Comparison of ENCODE assay signal across 17 cellular contexts in the genomic region with DNA sequence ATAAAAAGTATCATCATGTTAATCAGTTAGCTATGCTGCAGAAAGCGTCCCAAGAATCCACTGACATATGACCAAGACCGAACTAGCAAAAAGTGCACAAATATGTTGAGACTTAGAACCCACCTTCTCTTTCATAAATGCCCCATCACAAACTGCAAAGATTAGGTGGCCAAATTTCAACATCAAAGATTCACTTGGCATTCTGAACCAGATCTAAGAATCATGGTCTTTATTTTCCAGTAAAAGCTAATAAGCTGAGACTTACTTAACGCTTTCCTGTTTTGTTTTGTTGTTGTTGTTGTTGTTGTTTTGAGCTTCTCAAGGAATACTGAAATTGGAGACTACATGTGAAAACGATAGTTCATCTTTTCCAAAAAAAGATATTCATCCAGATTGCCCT.
DNase-seq lines count a peak whose midpoint lies in the region; ATAC-seq and TF ChIP-seq lines count a peak whose summit lies in the region.
"Had no signal": no experiment of that assay in that cellular context is flagged by ENCODE, and none has a peak within 500 bp of the region (broad histone marks: within the 10 kb centered on the region; RNA-seq: fewer than 3 reads in every experiment).

No MANE protein-coding gene starts in this region.

- H3K27ac ChIP-seq in coronary artery = no peak overlapping the region
- H3K27ac ChIP-seq in psoas muscle = peak overlapping the region; percentile 24
- peak overlapping the region; percentile 24 for H3K27ac ChIP-seq in vagina
- H3K27ac ChIP-seq in uterus = peak overlapping the region in 1 of 2 donors; percentile 58
- H3K27ac ChIP-seq in naive thymus-derived CD4-positive, alpha-beta T cell (ENCODE audit: low read depth, low read length) = no peak overlapping the region

- POLR2A ChIA-PET in naive thymus-derived CD4-positive, alpha-beta T cell (lab: Charles Lee) = interaction anchor here (1.2 kb wide), 1 partner anchor 16 kb away, joined by 3 read pairs; no protein-coding TSS in a partner anchor

- no peak overlapping the region for H3K27ac Mint-ChIP-seq in naive thymus-derived CD4-positive, alpha-beta T cell
- H3K27ac Mint-ChIP-seq: CD8-positive, alpha-beta T cell had no signal

- 32 to 51% (median 33%) methylated on average over 4 of the region's 4 CpGs for WGBS in psoas muscle, 3 donors

- H3K27me3 ChIP-seq in psoas muscle (ENCODE audit: insufficient read depth in 3 of 3, low read length in 2 of 3) (no peaks in the 10 kb centered on the region), vagina (no peaks in the 10 kb centered on the region), uterus (no peaks in the 10 kb centered on the region)
- H3K27me3 ChIP-seq in naive thymus-derived CD4-positive, alpha-beta T cell (ENCODE audit: control insufficient read depth in 2 of 2, insufficient read depth in 2 of 2, low read length in 2 of 2) = no peaks in the 10 kb centered on the region

- peaks cover 0 to 77% (median 63%) of the 10 kb centered on the region in 7 donors for H3K4me1 Mint-ChIP-seq in naive thymus-derived CD4-positive, alpha-beta T cell

- no peaks in the 10 kb centered on the region for H3K9me3 Mint-ChIP-seq in naive thymus-derived CD4-positive, alpha-beta T cell
- H3K9me3 Mint-ChIP-seq: CD8-positive, alpha-beta T cell had no signal

- CTCF ChIA-PET in naive thymus-derived CD4-positive, alpha-beta T cell (lab: Charles Lee) = interaction anchor here (0.6 kb wide), 1 partner anchor 691 kb away, joined by 3 read pairs; no protein-coding TSS in a partner anchor

- H3K27me3 Mint-ChIP-seq in naive thymus-derived CD4-positive, alpha-beta T cell = no peaks in the 10 kb centered on the region

- no peak for TF ChIP-seq CTCF in coronary artery (IDR thresholded peaks at IDR 0.05)
- TF ChIP-seq CTCF in psoas muscle (IDR thresholded peaks at IDR 0.05) = no peak
- TF ChIP-seq CTCF in vagina (IDR thresholded peaks at IDR 0.05) = no peak
- no peak for TF ChIP-seq CTCF in uterus (IDR thresholded peaks at IDR 0.05)

- intact Hi-C loops in Right ventricle myocardium superior (cut with DNase I) (no loop called here), left cardiac atrium (cut with DNase I) (no loop called here), psoas muscle (cut with DNase I) (loop anchor here (5.0 to 10.0 kb wide), 3 partner anchors 42 to 710 kb away; no protein-coding TSS in a partner anchor), vagina (cut with DNase I) (no loop called here), uterus (cut with DNase I; ENCODE audit: low total_unique reads) (no loop called here)
- intact Hi-C loops in naive thymus-derived CD4-positive, alpha-beta T cell (cut with micrococcal nuclease) = no loop called here

- H3K36me3 Mint-ChIP-seq in naive thymus-derived CD4-positive, alpha-beta T cell = peaks cover 0 to 12% (median 7%) of the 10 kb centered on the region in 5 donors

- H3K4me3 Mint-ChIP-seq in naive thymus-derived CD4-positive, alpha-beta T cell = no peak overlapping the region
- H3K4me3 Mint-ChIP-seq: CD8-positive, alpha-beta T cell had no signal

- TF ChIP-seq POLR2A in vagina (IDR thresholded peaks at IDR 0.05) (no peak), uterus (IDR thresholded peaks at IDR 0.05) (no peak)

- H3K9me3 ChIP-seq in psoas muscle (no peaks in the 10 kb centered on the region), vagina (no peaks in the 10 kb centered on the region), uterus (no peaks in the 10 kb centered on the region)
- H3K9me3 ChIP-seq in naive thymus-derived CD4-positive, alpha-beta T cell (ENCODE audit: control insufficient read depth in 2 of 3, low read length in 3 of 3) = no peaks in the 10 kb centered on the region

- H3K36me3 ChIP-seq in psoas muscle (ENCODE audit: insufficient read depth in 1 of 2, low read depth in 1 of 2) = no peaks in the 10 kb centered on the region
- no peaks in the 10 kb centered on the region for H3K36me3 ChIP-seq in vagina
- H3K36me3 ChIP-seq in uterus = no peaks in the 10 kb centered on the region
- no peaks in the 10 kb centered on the region for H3K36me3 ChIP-seq in naive thymus-derived CD4-positive, alpha-beta T cell (ENCODE audit: control insufficient read depth in 2 of 3, insufficient read depth in 3 of 3, low read length in 3 of 3)

- peak overlapping the region; percentile 5 for H3K4me3 ChIP-seq in coronary artery
- H3K4me3 ChIP-seq in psoas muscle = peak overlapping the region; percentile 23
- H3K4me3 ChIP-seq in vagina = no peak overlapping the region
- H3K4me3 ChIP-seq in uterus = no peak overlapping the region
- no peak overlapping the region for H3K4me3 ChIP-seq in naive thymus-derived CD4-positive, alpha-beta T cell (ENCODE audit: low read length)
- H3K4me3 ChIP-seq: GM12878, K562 had no signal

- DNase-seq in Right ventricle myocardium superior (no peak), left cardiac atrium (no peak), coronary artery (ENCODE audit: low spot score) (no peak), psoas muscle (no peak), vagina (ENCODE audit: extremely low spot score in 2 of 2) (no peak), NCI-H2029 treated with DMSO at 0.1 percent for 48 hours (lab: John Stamatoyannopoulos, UW) (no peak), uterus (no peak)
- no peak for DNase-seq in naive thymus-derived CD4-positive, alpha-beta T cell
- DNase-seq: 8988T; CD8-positive, alpha-beta T cell; GDM1; GOT3; NCI-H1417 treated with DMSO at 0.1 percent for 48 hours; NCI-H1930; NCI-H510A had no signal

- H3K4me1 ChIP-seq in psoas muscle (peaks cover 68% of the 10 kb centered on the region), vagina (peaks cover 34% of the 10 kb centered on the region), uterus (no peaks in the 10 kb centered on the region)
- no peaks in the 10 kb centered on the region for H3K4me1 ChIP-seq in naive thymus-derived CD4-positive, alpha-beta T cell (ENCODE audit: control insufficient read depth in 2 of 2, insufficient read depth in 2 of 2, low read length in 2 of 2)

- ATAC-seq in Right ventricle myocardium superior (ENCODE audit: poor library complexity) = peak; percentile 11
- no peak for ATAC-seq in left cardiac atrium
- no peak for ATAC-seq in psoas muscle
- ATAC-seq in naive thymus-derived CD4-positive, alpha-beta T cell = no peak
- ATAC-seq: CD8-positive, alpha-beta T cell; GM12878 had no signal

Comparison
In these comparisons a context has a peak if more than half of its experiments do, and no peak if none do; other contexts are left out.
1. H3K27ac ChIP-seq: peak in psoas muscle (single experiment) and vagina (single experiment); none in coronary artery (0 of 2) and naive thymus-derived CD4-positive, alpha-beta T cell (single experiment).
2. H3K4me3 ChIP-seq: peak in coronary artery (single experiment) and psoas muscle (single experiment); none in vagina (0 of 2), uterus (0 of 2) and naive thymus-derived CD4-positive, alpha-beta T cell (single experiment).
3. intact Hi-C loops: an anchor here in psoas muscle (5.0 to 10.0 kb wide); none called in Right ventricle myocardium superior, left cardiac atrium, vagina, uterus and naive thymus-derived CD4-positive, alpha-beta T cell.